Comparison of ENCODE assay signal across 19 cellular contexts in genomic region chrX:106249706-106250379, GRCh38.
DNase-seq lines count a peak whose midpoint lies in the region; ATAC-seq, FAIRE-seq and TF ChIP-seq lines count a peak whose summit lies in the region.
"Had no signal": no experiment of that assay in that cellular context is flagged by ENCODE, and none has a peak within 500 bp of the region (broad histone marks: within the 10 kb centered on the region; RNA-seq: fewer than 3 reads in every experiment).

No MANE protein-coding gene starts in this region.

- H2AFZ ChIP-seq in astrocyte (ENCODE audit: low read depth, low read length) (no peak overlapping the region), osteoblast (ENCODE audit: low read length) (no peak overlapping the region)

- H3K4me3 ChIP-seq in astrocyte (ENCODE audit: insufficient read depth, low read depth, low read length) (no peak overlapping the region), fibroblast of pulmonary artery (replicated peaks; ENCODE audit: low read depth, low read length) (no peak overlapping the region), uterus (no peak overlapping the region), osteoblast (ENCODE audit: insufficient read depth, low read length) (no peak overlapping the region)
- H3K4me3 ChIP-seq: BLaER1 treated with 17β-estradiol and CSF1 and Interleukin-3, amounts not matched to agents 10 nM and 100 nM; K562 had no signal

- H3K9ac ChIP-seq in astrocyte (ENCODE audit: low read length), result no peak overlapping the region
- H3K9ac ChIP-seq: BLaER1 treated with 17β-estradiol and CSF1 and Interleukin-3, amounts not matched to agents 10 nM and 100 nM had no signal

- no peaks in the 10 kb centered on the region for H3K4me1 Mint-ChIP-seq in astrocyte (ENCODE audit: low read depth, unreplicated experiment)

- no peaks in the 10 kb centered on the region for H3K36me3 ChIP-seq in astrocyte (ENCODE audit: insufficient read depth, low read length)
- no peaks in the 10 kb centered on the region for H3K36me3 ChIP-seq in uterus
- no peaks in the 10 kb centered on the region for H3K36me3 ChIP-seq in osteoblast (ENCODE audit: insufficient read depth, low read length)
- H3K36me3 ChIP-seq: BLaER1 treated with 17β-estradiol and CSF1 and Interleukin-3, amounts not matched to agents 10 nM and 100 nM had no signal

- H3K27me3 Mint-ChIP-seq in astrocyte (ENCODE audit: low read depth, unreplicated experiment), result no peaks in the 10 kb centered on the region

- H3K4me3 Mint-ChIP-seq in astrocyte (ENCODE audit: unreplicated experiment), result no peak overlapping the region

- H3K4me2 ChIP-seq in astrocyte (ENCODE audit: low read length) (no peak overlapping the region), osteoblast (ENCODE audit: insufficient read depth, low read length) (no peak overlapping the region)
- H3K4me2 ChIP-seq: BLaER1 treated with 17β-estradiol and CSF1 and Interleukin-3, amounts not matched to agents 10 nM and 100 nM had no signal

- TF ChIP-seq POLR2A in uterus (IDR thresholded peaks at IDR 0.05), result no peak

- H3K27ac ChIP-seq in astrocyte (ENCODE audit: low read depth, low read length), result no peak overlapping the region
- H3K27ac ChIP-seq in uterus, result peak overlapping the region; percentile 68 to 87
- no peak overlapping the region for H3K27ac ChIP-seq in osteoblast (ENCODE audit: low read depth, low read length)
- H3K27ac ChIP-seq: BLaER1 treated with 17β-estradiol and CSF1 and Interleukin-3, amounts not matched to agents 10 nM and 100 nM had no signal

- H3K4me1 ChIP-seq in astrocyte (ENCODE audit: insufficient read depth, low read length), result peaks cover 8% of the 10 kb centered on the region
- no peaks in the 10 kb centered on the region for H3K4me1 ChIP-seq in uterus
- no peaks in the 10 kb centered on the region for H3K4me1 ChIP-seq in osteoblast (ENCODE audit: insufficient read depth, low read length)
- H3K4me1 ChIP-seq: BLaER1 treated with 17β-estradiol and CSF1 and Interleukin-3, amounts not matched to agents 10 nM and 100 nM had no signal

- H3K27me3 ChIP-seq in astrocyte (ENCODE audit: insufficient read depth, low read length) (no peaks in the 10 kb centered on the region), uterus (no peaks in the 10 kb centered on the region), osteoblast (ENCODE audit: insufficient read depth, low read length) (no peaks in the 10 kb centered on the region)

- H3K9me3 Mint-ChIP-seq in astrocyte (ENCODE audit: unreplicated experiment), result no peaks in the 10 kb centered on the region

- FAIRE-seq in astrocyte (lab: Jason Lieb, UNC), result peak; percentile 96
- FAIRE-seq: D721Med, GM12891, H54, K562, RCC 7860 had no signal

- H3K36me3 Mint-ChIP-seq in astrocyte (ENCODE audit: low read depth, unreplicated experiment), result no peaks in the 10 kb centered on the region

- TF ChIP-seq CTCF in astrocyte (IDR thresholded peaks at IDR 0.05; ENCODE audit: insufficient read depth, low read depth, low read length) (no peak), fibroblast of pulmonary artery (IDR thresholded peaks at IDR 0.05; ENCODE audit: low read length, missing control alignments) (no peak), omental fat pad (IDR thresholded peaks at IDR 0.05) (no peak), uterus (IDR thresholded peaks at IDR 0.05) (no peak), osteoblast (IDR thresholded peaks at IDR 0.05; ENCODE audit: extremely low read depth, low read depth, low read length) (no peak)

- peak; percentile 12 for DNase-seq in astrocyte (ENCODE audit: low read depth)
- peak; percentile 60 for DNase-seq in fibroblast of pulmonary artery (ENCODE audit: low read depth)
- DNase-seq in omental fat pad (ENCODE audit: low spot score), result no peak
- peak; percentile 20 to 49 for DNase-seq in uterus
- DNase-seq in putamen (ENCODE audit: low spot score), result no peak
- no peak for DNase-seq in AML-193 (lab: John Stamatoyannopoulos, UW)
- DNase-seq in osteoblast (ENCODE audit: insufficient read length, low spot score, missing footprints), result no peak
- DNase-seq: NCI-H1105; NCI-H1694; NCI-H2081 treated with DMSO at 0.1 percent for 48 hours; NCI-H748 treated with DMSO at 0.1 percent for 48 hours; NK-92 treated with Interleukin-12 subunit alpha and Interleukin-12 subunit beta, amount 100 ng/mL, for 24 hours had no signal

- H3K79me2 ChIP-seq in astrocyte (ENCODE audit: insufficient read depth, low read length) (no peaks in the 10 kb centered on the region), osteoblast (ENCODE audit: insufficient read depth, low read length) (no peaks in the 10 kb centered on the region)

- no peaks in the 10 kb centered on the region for H4K20me1 ChIP-seq in astrocyte (ENCODE audit: insufficient read depth, low read length)
- H4K20me1 ChIP-seq in osteoblast (ENCODE audit: insufficient read depth, low read length), result no peaks in the 10 kb centered on the region
- H4K20me1 ChIP-seq: BLaER1 treated with 17β-estradiol and CSF1 and Interleukin-3, amounts not matched to agents 10 nM and 100 nM had no signal

- H3K9me3 ChIP-seq in astrocyte (ENCODE audit: insufficient read depth, low read depth, low read length) (no peaks in the 10 kb centered on the region), uterus (no peaks in the 10 kb centered on the region), osteoblast (ENCODE audit: low read depth, low read length) (no peaks in the 10 kb centered on the region)

- H3K27ac Mint-ChIP-seq in astrocyte (ENCODE audit: unreplicated experiment), result no peak overlapping the region

- intact Hi-C loops in uterus (cut with DNase I; ENCODE audit: low total_unique reads), result no loop called here

- ATAC-seq in omental fat pad (ENCODE audit: low FRiP score), result peak; percentile 75
- ATAC-seq: K562, Right ventricle myocardium inferior had no signal

Comparison
In these comparisons a context has a peak if more than half of its experiments do, and no peak if none do; other contexts are left out.
1. DNase-seq: peak in astrocyte (single experiment), fibroblast of pulmonary artery (single experiment) and uterus (2 of 2); none in omental fat pad (single experiment), putamen (single experiment), AML-193 (0 of 2) and osteoblast (single experiment).
2. H3K27ac ChIP-seq: peak in uterus (2 of 2); none in astrocyte (single experiment) and osteoblast (single experiment).